In genomic region chr22:30947163-30947820, GRCh38 we compare ENCODE assay signal across 11 cellular contexts. TPM values are rescaled to one million over a fixed set of nuclear protein-coding genes. Genes with fewer than 3 reads are reported as not detected.
A peak's percentile ranks its signal among the peaks of the same experiment; 100 is the strongest.
DNase-seq lines count a peak whose midpoint lies in the region; ATAC-seq and TF ChIP-seq lines count a peak whose summit lies in the region.
"Had no signal": no experiment of that assay in that cellular context is flagged by ENCODE, and none has a peak within 500 bp of the region (broad histone marks: within the 10 kb centered on the region; RNA-seq: fewer than 3 reads in every experiment).

No MANE protein-coding gene starts in this region.

- H3K27ac Mint-ChIP-seq in stimulated activated effector memory CD8-positive, alpha-beta T cell treated with anti-CD3 and anti-CD28 coated beads, Interleukin-12 subunit alpha, Interleukin-12 subunit beta, amount 100 ng/mL, for 72 hours, result peak overlapping the region; percentile 82
- H3K27ac Mint-ChIP-seq: stimulated activated memory B cell treated with anti-CD40 and anti-IgM and Interleukin-4, amounts not matched to agents 10 μg/mL and 1 μg/mL and 100 μg/mL, for 72 hours had no signal

- peak overlapping the region; percentile 88 to 96 for H3K27ac ChIP-seq in ascending aorta
- H3K27ac ChIP-seq in testis, result no peak overlapping the region

- 56 to 66% methylated on average over 5 of the region's 5 CpGs for WGBS in testis, 2 donors

- no peak overlapping the region for H3K4me3 ChIP-seq in ascending aorta
- no peak overlapping the region for H3K4me3 ChIP-seq in testis

- H3K9me3 ChIP-seq in ascending aorta, result no peaks in the 10 kb centered on the region
- no peaks in the 10 kb centered on the region for H3K9me3 ChIP-seq in testis

- no peaks in the 10 kb centered on the region for H3K9me3 Mint-ChIP-seq in stimulated activated effector memory CD8-positive, alpha-beta T cell treated with anti-CD3 and anti-CD28 coated beads, Interleukin-12 subunit alpha, Interleukin-12 subunit beta, amount 100 ng/mL, for 72 hours
- H3K9me3 Mint-ChIP-seq: stimulated activated memory B cell treated with anti-CD40 and anti-IgM and Interleukin-4, amounts not matched to agents 10 μg/mL and 1 μg/mL and 100 μg/mL, for 72 hours had no signal

- H3K36me3 ChIP-seq in ascending aorta (peaks cover 27 to 46% of the 10 kb centered on the region in 2 donors), testis (ENCODE audit: low read depth, missing control alignments) (no peaks in the 10 kb centered on the region)

- TF ChIP-seq POLR2A in testis (IDR thresholded peaks at IDR 0.05), result no peak

- DNase-seq in NCI-H1105 (lab: John Stamatoyannopoulos, UW) (peak; percentile 30), ascending aorta (ENCODE audit: low spot score in 2 of 2) (peak in 1 of 2 donors; percentile 87), left ventricle myocardium superior (peak; percentile 51), testis (no peak)
- DNase-seq in stimulated activated effector memory CD8-positive, alpha-beta T cell treated with anti-CD3 and anti-CD28 coated beads, Interleukin-12 subunit alpha, Interleukin-12 subunit beta, amount 100 ng/mL, for 72 hours (ENCODE audit: low spot score in 2 of 2), result no peak
- DNase-seq: activated naive CD4-positive, alpha-beta T cell treated with Interleukin-2 at 50 U/mL for 16 hours; NCI-H1048 had no signal

- TF ChIP-seq CTCF in ascending aorta (IDR thresholded peaks at IDR 0.05), result peak in 2 of 3 experiments; percentile 21 to 35
- TF ChIP-seq CTCF in testis (IDR thresholded peaks at IDR 0.05), result no peak

- H3K4me1 ChIP-seq in ascending aorta (peaks cover 21 to 81% of the 10 kb centered on the region in 2 donors), testis (no peaks in the 10 kb centered on the region)

- H3K4me3 Mint-ChIP-seq in stimulated activated effector memory CD8-positive, alpha-beta T cell treated with anti-CD3 and anti-CD28 coated beads, Interleukin-12 subunit alpha, Interleukin-12 subunit beta, amount 100 ng/mL, for 72 hours, result no peak overlapping the region
- H3K4me3 Mint-ChIP-seq: stimulated activated memory B cell treated with anti-CD40 and anti-IgM and Interleukin-4, amounts not matched to agents 10 μg/mL and 1 μg/mL and 100 μg/mL, for 72 hours had no signal

- no peaks in the 10 kb centered on the region for H3K27me3 ChIP-seq in ascending aorta
- H3K27me3 ChIP-seq in testis, result no peaks in the 10 kb centered on the region

- peaks cover 49% of the 10 kb centered on the region for H3K36me3 Mint-ChIP-seq in stimulated activated effector memory CD8-positive, alpha-beta T cell treated with anti-CD3 and anti-CD28 coated beads, Interleukin-12 subunit alpha, Interleukin-12 subunit beta, amount 100 ng/mL, for 72 hours

- ATAC-seq in left ventricle myocardium superior (peak; percentile 73), HG02610 (IDR thresholded peaks at IDR 0.05; ENCODE audit: unreplicated experiment) (no peak), GM19351 (IDR thresholded peaks at IDR 0.05; ENCODE audit: unreplicated experiment) (no peak), HG03342 (IDR thresholded peaks at IDR 0.05; ENCODE audit: unreplicated experiment) (no peak)
- no peak for ATAC-seq in stimulated activated effector memory CD8-positive, alpha-beta T cell treated with anti-CD3 and anti-CD28 coated beads, Interleukin-12 subunit alpha, Interleukin-12 subunit beta, amount 100 ng/mL, for 72 hours
- ATAC-seq: stimulated activated memory B cell treated with anti-CD40 and anti-IgM and Interleukin-4, amounts not matched to agents 10 μg/mL and 1 μg/mL and 100 μg/mL, for 72 hours had no signal

- peaks cover 36% of the 10 kb centered on the region for H3K4me1 Mint-ChIP-seq in stimulated activated effector memory CD8-positive, alpha-beta T cell treated with anti-CD3 and anti-CD28 coated beads, Interleukin-12 subunit alpha, Interleukin-12 subunit beta, amount 100 ng/mL, for 72 hours
- H3K4me1 Mint-ChIP-seq: stimulated activated memory B cell treated with anti-CD40 and anti-IgM and Interleukin-4, amounts not matched to agents 10 μg/mL and 1 μg/mL and 100 μg/mL, for 72 hours had no signal

- intact Hi-C loops in ascending aorta (cut with DNase I), result loop anchor here (10.0 kb wide), 1 partner anchor 348 kb away; the partner anchor contains the start of gene PIK3IP1
- intact Hi-C loops in left ventricle myocardium superior (cut with micrococcal nuclease), result loop anchor here (5.0 kb wide), 2 partner anchors 135 to 200 kb away; partner anchors contain the start of gene SMTN
- intact Hi-C loops in testis (cut with DNase I; ENCODE audit: low total_unique reads), result loop anchor here (5.0 kb wide), 1 partner anchor 140 kb away; no protein-coding TSS in a partner anchor

RNA-seq across cellular contexts. Expression of gene MORC2, which starts 21.3 kb away (rescaled TPM):
- 38.6 TPM for total RNA-seq in ascending aorta
- total RNA-seq in left ventricle myocardium superior, result 18.8 TPM
- 10 to 100 TPM; 65.5 to 81.0 TPM for total RNA-seq in testis
- polyA plus RNA-seq in testis (ENCODE audit: insufficient read depth, low read depth, low replicate concordance), result 64.8 TPM

RNA-seq across cellular contexts. Expression of gene TUG1, which starts 21.8 kb away (rescaled TPM):
- 46.2 TPM for total RNA-seq in ascending aorta
- 32.7 TPM for total RNA-seq in left ventricle myocardium superior
- 100 to 1,000 TPM; 134 to 182 TPM for total RNA-seq in testis
- 157 TPM for polyA plus RNA-seq in testis (ENCODE audit: insufficient read depth, low read depth, low replicate concordance)

Comparison
In these comparisons a context has a peak if more than half of its experiments do, and no peak if none do; other contexts are left out.
1. DNase-seq: peak in NCI-H1105 (single experiment) and left ventricle myocardium superior (single experiment); none in stimulated activated effector memory CD8-positive, alpha-beta T cell treated with anti-CD3 and anti-CD28 coated beads, Interleukin-12 subunit alpha, Interleukin-12 subunit beta, amount 100 ng/mL, for 72 hours (0 of 2) and testis (single experiment).
2. H3K27ac ChIP-seq: peak in ascending aorta (2 of 2); none in testis (0 of 2).
3. CTCF ChIP-seq: peak in ascending aorta (2 of 3); none in testis (0 of 3).